Comparison of ENCODE assay signal across 23 cellular contexts in genomic region chrX:38108364-38108763, GRCh38.
"Had no signal": no experiment of that assay in that cellular context is flagged by ENCODE, and none has a peak within 500 bp of the region (broad histone marks: within the 10 kb centered on the region; RNA-seq: fewer than 3 reads in every experiment).

No MANE protein-coding gene starts in this region.

- H3K36me3 ChIP-seq: left ventricle myocardium inferior, prostate gland, vagina had no signal

- DNase-seq: activated CD4-positive, alpha-beta T cell treated with anti-CD3 and anti-CD28 coated beads for 1 hour; activated effector memory CD4-positive, alpha-beta T cell treated with anti-CD3 and anti-CD28 coated beads, Interleukin-2, amount 50 U/mL, for 16 hours; activated T-cell treated with anti-CD3 and anti-CD28 coated beads, Interleukin-2, amount 50 U/mL, for 72 hours; left ventricle myocardium inferior; mesenchymal stem cell; mucosa of descending colon; naive B cell; right cardiac atrium; small intestine; stimulated activated CD4-positive, alpha-beta T cell treated with anti-CD3 and anti-CD28 coated beads, Interleukin-15, amount 100 ng/mL, for 24 hours; stimulated activated CD4-positive, alpha-beta T cell treated with anti-CD3 and anti-CD28 coated beads, Interleukin-2, amount 100 ng/mL, for 48 hours; SW 1271; T-helper 2 cell; trophoblast cell had no signal

- H3K4me1 Mint-ChIP-seq: activated naive CD4-positive, alpha-beta T cell treated with anti-CD3 and anti-CD28 coated beads, Interleukin-2, amount 50 U/mL, for 24 hours; neural crest cell had no signal

- H3K36me3 Mint-ChIP-seq: activated naive CD4-positive, alpha-beta T cell treated with anti-CD3 and anti-CD28 coated beads, Interleukin-2, amount 50 U/mL, for 24 hours; naive B cell had no signal

- H3K4me1 ChIP-seq: left ventricle myocardium inferior, prostate gland, vagina had no signal

- H3K9me3 Mint-ChIP-seq: activated naive CD4-positive, alpha-beta T cell treated with anti-CD3 and anti-CD28 coated beads, Interleukin-2, amount 50 U/mL, for 24 hours; activated T-cell treated with anti-CD3 and anti-CD28 coated beads, Interleukin-2, amount 50 U/mL, for 72 hours; stimulated activated naive CD8-positive, alpha-beta T cell treated with anti-CD3 and anti-CD28 coated beads, Interleukin-15, Interleukin-2, amounts not matched to agents 100 ng/mL and 50 ng/mL, for 24 hours had no signal

- H3K4me3 Mint-ChIP-seq: activated naive CD4-positive, alpha-beta T cell treated with anti-CD3 and anti-CD28 coated beads, Interleukin-2, amount 50 U/mL, for 24 hours; activated T-cell treated with anti-CD3 and anti-CD28 coated beads, Interleukin-2, amount 50 U/mL, for 72 hours; naive B cell; neural crest cell; stimulated activated naive CD8-positive, alpha-beta T cell treated with anti-CD3 and anti-CD28 coated beads, Interleukin-15, Interleukin-2, amounts not matched to agents 100 ng/mL and 50 ng/mL, for 24 hours had no signal

- H3K27ac ChIP-seq: left ventricle myocardium inferior, prostate gland, vagina, VCaP had no signal

- FAIRE-seq: endometrium, keratinocyte, small intestine had no signal

- H3K4me3 ChIP-seq: left ventricle myocardium inferior, mucosa of descending colon, prostate gland, vagina had no signal

- H3K27ac Mint-ChIP-seq: activated naive CD4-positive, alpha-beta T cell treated with anti-CD3 and anti-CD28 coated beads, Interleukin-2, amount 50 U/mL, for 24 hours; activated T-cell treated with anti-CD3 and anti-CD28 coated beads, Interleukin-2, amount 50 U/mL, for 72 hours; naive B cell; stimulated activated naive CD8-positive, alpha-beta T cell treated with anti-CD3 and anti-CD28 coated beads, Interleukin-15, Interleukin-2, amounts not matched to agents 100 ng/mL and 50 ng/mL, for 24 hours had no signal

- H3K27me3 ChIP-seq: vagina had no signal

- H3K27me3 Mint-ChIP-seq: activated naive CD4-positive, alpha-beta T cell treated with anti-CD3 and anti-CD28 coated beads, Interleukin-2, amount 50 U/mL, for 24 hours; naive B cell; stimulated activated naive CD8-positive, alpha-beta T cell treated with anti-CD3 and anti-CD28 coated beads, Interleukin-15, Interleukin-2, amounts not matched to agents 100 ng/mL and 50 ng/mL, for 24 hours had no signal

- H3K9me3 ChIP-seq: left ventricle myocardium inferior, mucosa of descending colon, prostate gland, vagina had no signal

- ATAC-seq: activated T-cell treated with anti-CD3 and anti-CD28 coated beads, Interleukin-2, amount 50 U/mL, for 72 hours; esophagus mucosa; right cardiac atrium had no signal
